1 cellular context compared by ENCODE assay signal in genomic region chr3:4517095-4517494, GRCh38.
TF ChIP-seq lines count a peak whose summit lies in the region.

No MANE protein-coding gene starts in this region.

TF ChIP-seq in endothelial cell of umbilical vein, 7 proteins besides CTCF, POLR2A, EP300 and RAD21:
- TF ChIP-seq EZH2 (IDR thresholded peaks at IDR 0.05; ENCODE audit: borderline replicate concordance, low read depth, low read length, severe bottlenecking) (no peak), MAX (IDR thresholded peaks at IDR 0.05; ENCODE audit: insufficient read depth, insufficient read length) (no peak)
